Comparison of ENCODE assay signal across 8 cellular contexts in the genomic region with DNA sequence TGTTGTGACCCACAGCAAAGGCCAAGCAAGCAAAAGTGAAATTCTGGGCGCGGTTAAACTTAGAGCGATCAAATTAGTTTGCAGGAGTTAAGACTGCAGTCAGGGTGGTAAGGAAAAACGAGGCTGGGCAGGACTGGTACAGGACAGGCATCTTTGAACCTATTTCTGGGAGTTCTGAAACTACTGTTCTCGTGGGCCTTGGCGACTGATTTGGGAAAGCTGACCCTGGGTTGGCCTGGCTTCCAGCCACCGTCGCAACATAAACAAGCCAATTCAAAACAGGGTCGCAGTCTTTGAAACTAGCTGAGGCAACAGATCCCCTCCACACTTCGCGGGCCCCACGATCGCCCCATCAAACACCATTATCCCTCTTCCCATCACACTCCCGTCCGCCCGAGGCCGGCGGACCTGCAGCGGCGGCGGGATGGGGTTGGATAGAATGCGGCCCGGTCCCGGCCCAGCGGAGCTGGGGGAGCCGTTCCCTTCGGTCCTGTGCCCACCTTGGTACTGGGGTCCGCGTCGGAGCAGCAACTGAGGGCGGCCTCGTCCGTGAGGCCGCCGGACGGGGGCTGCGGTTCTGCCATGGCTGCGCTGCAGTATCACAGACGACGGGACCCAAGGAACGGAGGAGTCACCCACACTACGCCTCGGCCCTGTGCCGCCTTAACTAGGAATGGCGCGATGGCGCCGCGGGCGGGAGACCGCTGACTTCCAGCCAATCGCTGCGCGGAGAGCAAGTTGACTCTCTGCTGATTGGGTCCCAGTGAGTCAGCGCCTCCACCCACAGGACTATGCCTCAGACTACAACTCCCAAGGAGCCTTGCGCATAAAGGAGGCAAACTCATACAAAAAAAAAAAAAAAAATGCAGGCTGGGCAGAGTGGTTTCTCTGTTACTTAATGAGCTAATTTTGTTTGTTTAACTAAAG. TPM values are rescaled to one million over a fixed set of nuclear protein-coding genes. Genes with fewer than 3 reads are reported as not detected.
DNase-seq lines count a peak whose midpoint lies in the region; ATAC-seq lines count a peak whose summit lies in the region.

A gene (minus strand): TSS at position 675 of the 927 bp plus-strand sequence. CDS start 91 bp downstream, at position 584.

- H3K27me3 Mint-ChIP-seq in IgD-negative memory B cell = peaks cover 8% of the 10 kb centered on the region

- H3K27ac Mint-ChIP-seq in IgD-negative memory B cell = peak within 1 kb of the TSS; percentile 81 to 93 (median 89)

- peaks cover 0 to 10% (median 10%) of the 10 kb centered on the region in 3 donors for H3K9me3 Mint-ChIP-seq in IgD-negative memory B cell

- peak; percentile 100 for ATAC-seq in GM21529 (IDR thresholded peaks at IDR 0.05; ENCODE audit: unreplicated experiment)

- DNase-seq in DMS 273 treated with DMSO at 0.1 percent for 48 hours (lab: John Stamatoyannopoulos, UW) (peak; percentile 95), OCI-M2 (lab: John Stamatoyannopoulos, UW; ENCODE audit: unreplicated experiment) (peak; percentile 81), activated T-cell treated with anti-CD3 and anti-CD28 coated beads for 4 hours (peak; percentile 91), epidermal melanocyte (ENCODE audit: insufficient read length, low spot score) (peak; percentile 97), middle frontal gyrus (ENCODE audit: extremely low spot score, low spot score) (peak; percentile 98)
- peak; percentile 90 to 96 for DNase-seq in stimulated activated CD8-positive, alpha-beta memory T cell treated with anti-CD3 and anti-CD28 coated beads, Interleukin-2, amount 100 ng/mL, for 48 hours (ENCODE audit: low read depth in 2 of 2)

- peaks cover 14 to 28% (median 23%) of the 10 kb centered on the region in 3 donors for H3K4me1 Mint-ChIP-seq in IgD-negative memory B cell

- H3K4me3 Mint-ChIP-seq in IgD-negative memory B cell = peak within 1 kb of the TSS; percentile 87 to 94 (median 90)

- H3K36me3 Mint-ChIP-seq in IgD-negative memory B cell = peaks cover 15% of the 10 kb centered on the region

RNA-seq across cellular contexts. Expression of the gene that starts here (rescaled TPM):
- polyA plus RNA-seq in IgD-negative memory B cell = 129 TPM

Comparison
In these comparisons a context has a peak if more than half of its experiments do, and no peak if none do; other contexts are left out.
1. Peak in every context shown above with its lines: DNase-seq and ATAC-seq.